9 cellular contexts compared by ENCODE assay signal in genomic region chr5:80967500-80968181, GRCh38. TPM values are rescaled to one million over a fixed set of nuclear protein-coding genes. Genes with fewer than 3 reads are reported as not detected.
DNase-seq lines count a peak whose midpoint lies in the region; ATAC-seq and TF ChIP-seq lines count a peak whose summit lies in the region.
"Had no signal": no experiment of that assay in that cellular context is flagged by ENCODE, and none has a peak within 500 bp of the region (broad histone marks: within the 10 kb centered on the region; RNA-seq: fewer than 3 reads in every experiment).

No MANE protein-coding gene starts in this region.

- H3K4me1 ChIP-seq in CD8-positive, alpha-beta memory T cell (ENCODE audit: insufficient read depth, low read length), result peaks cover 45% of the 10 kb centered on the region
- H3K4me1 ChIP-seq in HAP-1, result peaks cover 23% of the 10 kb centered on the region

- no peak overlapping the region for H3K4me3 ChIP-seq in CD8-positive, alpha-beta memory T cell (ENCODE audit: low read length)
- H3K4me3 ChIP-seq in dorsolateral prefrontal cortex, result no peak overlapping the region
- no peak overlapping the region for H3K4me3 ChIP-seq in HAP-1

- H3K36me3 Mint-ChIP-seq in CD8-positive, alpha-beta memory T cell, result peaks cover 0 to 4% (median 3%) of the 10 kb centered on the region in 3 donors

- no peak overlapping the region for H3K27ac ChIP-seq in CD8-positive, alpha-beta memory T cell (ENCODE audit: low read depth, low read length)
- H3K27ac ChIP-seq in dorsolateral prefrontal cortex, result peak overlapping the region in 53 of 59 donors; percentile 5 to 96 (median 57)

- CTCF ChIA-PET in CD8-positive, alpha-beta memory T cell (lab: Charles Lee), result interaction anchor here (0.8 kb wide), 1 partner anchor 140 kb away, joined by 3 read pairs; no protein-coding TSS in a partner anchor

- no peaks in the 10 kb centered on the region for H3K36me3 ChIP-seq in CD8-positive, alpha-beta memory T cell (ENCODE audit: insufficient read depth, low read length)
- no peaks in the 10 kb centered on the region for H3K36me3 ChIP-seq in HAP-1 (replicated peaks)

- H3K9me3 Mint-ChIP-seq in CD8-positive, alpha-beta memory T cell, result no peaks in the 10 kb centered on the region

- H3K9me3 ChIP-seq in CD8-positive, alpha-beta memory T cell (ENCODE audit: low read length), result no peaks in the 10 kb centered on the region
- H3K9me3 ChIP-seq in HAP-1, result no peaks in the 10 kb centered on the region

- in situ Hi-C loops in HAP-1 (cut with MboI; ENCODE audit: low sequenced_read_pairs), result no loop called here

- no peaks in the 10 kb centered on the region for H3K27me3 Mint-ChIP-seq in CD8-positive, alpha-beta memory T cell

- TF ChIP-seq CTCF in dorsolateral prefrontal cortex (IDR thresholded peaks at IDR 0.05 in 54 of 56, conservative IDR thresholded peaks at IDR 0.05 in 2 of 56; ENCODE audit: low read depth in 1 of 56, partially characterized antibody in 56 of 56) (no peak), omental fat pad (IDR thresholded peaks at IDR 0.05) (no peak)

- H3K4me3 Mint-ChIP-seq in CD8-positive, alpha-beta memory T cell, result peak overlapping the region in 2 of 7 donors; percentile 16 to 25

- H3K27ac Mint-ChIP-seq in CD8-positive, alpha-beta memory T cell, result peak overlapping the region in 5 of 8 donors; percentile 8 to 78 (median 52)

- H3K27me3 ChIP-seq in CD8-positive, alpha-beta memory T cell (ENCODE audit: insufficient read depth, low read length, poor library complexity, severe bottlenecking), result no peaks in the 10 kb centered on the region
- H3K27me3 ChIP-seq in dorsolateral prefrontal cortex (no peaks in the 10 kb centered on the region), HAP-1 (ENCODE audit: low read depth) (no peaks in the 10 kb centered on the region)

- no peak for DNase-seq in CD8-positive, alpha-beta memory T cell
- DNase-seq in NCI-H2029 (lab: John Stamatoyannopoulos, UW), result peak; percentile 80
- no peak for DNase-seq in dorsolateral prefrontal cortex
- no peak for DNase-seq in omental fat pad (ENCODE audit: low spot score)
- DNase-seq in HAP-1 (ENCODE audit: low spot score in 2 of 2), result no peak
- no peak for DNase-seq in RPMI8226
- DNase-seq: NCI-H187 treated with DMSO at 0.1 percent for 48 hours had no signal

- peaks cover 44 to 74% (median 71%) of the 10 kb centered on the region in 3 donors for H3K4me1 Mint-ChIP-seq in CD8-positive, alpha-beta memory T cell

- ATAC-seq in omental fat pad (ENCODE audit: low FRiP score) (peak; percentile 88), GM18502 (IDR thresholded peaks at IDR 0.05; ENCODE audit: poor library complexity, unreplicated experiment) (no peak), HG03196 (IDR thresholded peaks at IDR 0.05; ENCODE audit: unreplicated experiment) (no peak)

- POLR2A ChIA-PET in CD8-positive, alpha-beta memory T cell (lab: Charles Lee), result interaction anchor here (0.7 kb wide), 1 partner anchor 9 kb away, joined by 3 read pairs; no protein-coding TSS in a partner anchor

- intact Hi-C loops in dorsolateral prefrontal cortex (cut with DNase I), result loop anchor here in 1 of 2 donors (10.0 kb wide), 2 partner anchors 77 to 117 kb away; no protein-coding TSS in a partner anchor

RNA-seq across cellular contexts. Expression of gene RASGRF2, which starts 7.5 kb away (rescaled TPM):
- 10 to 100 TPM; 11.1 to 13.5 TPM for total RNA-seq in CD8-positive, alpha-beta memory T cell
- polyA plus RNA-seq in CD8-positive, alpha-beta memory T cell, result 13.4 TPM
- 100 to 1,000 TPM in 52 of 120 experiments, 10 to 100 TPM in 68; 42.2 to 182 (median 97.5) TPM for total RNA-seq in dorsolateral prefrontal cortex
- total RNA-seq in omental fat pad, result 10 to 100 TPM; 13.0 to 45.9 (median 20.0) TPM
